ENCODE assay signal across 35 cellular contexts in genomic region chr4:166280642-166281041, GRCh38.
"Had no signal": no experiment of that assay in that cellular context is flagged by ENCODE, and none has a peak within 500 bp of the region (broad histone marks: within the 10 kb centered on the region; RNA-seq: fewer than 3 reads in every experiment).

No MANE protein-coding gene starts in this region.

- DNase-seq: Karpas-422, Kasumi-1, MG63, MM.1S, MV-4-11, NCI-H1048, NCI-H1092, NCI-H1092 treated with DMSO at 0.1 percent for 48 hours, NCI-H1105, NCI-H1105 treated with DMSO at 0.1 percent for 48 hours, NCI-H1417, NCI-H1417 treated with DMSO at 0.1 percent for 48 hours, NCI-H1436, NCI-H1436 treated with DMSO at 0.1 percent for 48 hours, NCI-H146, NCI-H1694, NCI-H1694 treated with DMSO at 0.1 percent for 48 hours, NCI-H187, NCI-H187 treated with DMSO at 0.1 percent for 48 hours, NCI-H1930, NCI-H2029, NCI-H2029 treated with DMSO at 0.1 percent for 48 hours, NCI-H2081, NCI-H2081 treated with DMSO at 0.1 percent for 48 hours, NCI-H2107, NCI-H2171, NCI-H2171 treated with DMSO at 0.1 percent for 48 hours, NCI-H2227 treated with DMSO at 0.1 percent for 48 hours, NCI-H226, NCI-H345, NCI-H446, NCI-H446 treated with DMSO at 0.1 percent for 48 hours, NCI-H510A, NCI-H510A treated with DMSO at 0.1 percent for 48 hours had no signal

- H3K27me3 ChIP-seq: MG63 had no signal

- H3K9ac ChIP-seq: KMS-11 had no signal

- H3K4me2 ChIP-seq: KMS-11 had no signal

- H3K27ac ChIP-seq: KMS-11 had no signal

- H3K4me3 ChIP-seq: MG63 had no signal
